15 cellular contexts compared by ENCODE assay signal in the genomic region with DNA sequence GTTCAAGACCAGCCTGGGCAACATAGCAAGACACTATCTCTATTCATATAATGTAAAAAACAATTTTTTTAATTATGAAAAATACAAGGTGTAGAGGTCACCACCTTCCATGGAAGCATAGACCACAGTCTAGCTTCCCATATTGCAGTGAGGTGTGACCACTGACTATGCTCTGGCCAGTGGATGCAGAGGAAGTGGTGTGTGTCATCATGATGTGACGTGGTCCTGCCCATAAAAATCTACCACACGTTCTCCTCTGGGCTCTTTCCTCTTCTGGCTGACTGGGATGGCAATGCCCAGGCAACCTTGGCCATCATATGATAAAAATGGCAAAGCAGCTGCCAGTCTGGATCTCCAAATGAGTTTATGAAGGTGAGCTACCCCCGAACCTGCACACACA.
DNase-seq lines count a peak whose midpoint lies in the region; ATAC-seq and TF ChIP-seq lines count a peak whose summit lies in the region.
"Had no signal": no experiment of that assay in that cellular context is flagged by ENCODE, and none has a peak within 500 bp of the region (broad histone marks: within the 10 kb centered on the region; RNA-seq: fewer than 3 reads in every experiment).

No MANE protein-coding gene starts in this region.

- intact Hi-C loops in right cardiac atrium (cut with DNase I) (no loop called here), thyroid gland (cut with DNase I) (loop anchor here (10.0 kb wide), 1 partner anchor 61 kb away; a partner anchor contains a TSS), esophagus muscularis mucosa (cut with DNase I) (no loop called here)

- H3K36me3 ChIP-seq in thyroid gland = no peaks in the 10 kb centered on the region
- no peaks in the 10 kb centered on the region for H3K36me3 ChIP-seq in esophagus muscularis mucosa
- H3K36me3 ChIP-seq: breast epithelium, neural progenitor cell, SJCRH30 had no signal

- H3K4me3 ChIP-seq in right cardiac atrium (ENCODE audit: low read length) = no peak overlapping the region
- no peak overlapping the region for H3K4me3 ChIP-seq in thyroid gland (replicated peaks in 1 of 3)
- H3K4me3 ChIP-seq in esophagus muscularis mucosa = no peak overlapping the region
- H3K4me3 ChIP-seq: breast epithelium, neural progenitor cell, SJCRH30 had no signal

- H3K27me3 ChIP-seq in right cardiac atrium (ENCODE audit: control insufficient read depth, insufficient read depth) (no peaks in the 10 kb centered on the region), thyroid gland (no peaks in the 10 kb centered on the region), esophagus muscularis mucosa (no peaks in the 10 kb centered on the region)
- H3K27me3 ChIP-seq: breast epithelium, neural progenitor cell, SJCRH30 had no signal

- no peak for TF ChIP-seq EP300 in esophagus muscularis mucosa (IDR thresholded peaks at IDR 0.05)

- TF ChIP-seq POLR2A in thyroid gland (IDR thresholded peaks at IDR 0.05) = no peak
- no peak for TF ChIP-seq POLR2A in esophagus muscularis mucosa (IDR thresholded peaks at IDR 0.05; ENCODE audit: low read depth)

- ATAC-seq in right cardiac atrium (peak; percentile 27 to 70), GM21515 (IDR thresholded peaks at IDR 0.05; ENCODE audit: unreplicated experiment) (no peak)
- ATAC-seq: stimulated activated memory B cell treated with anti-CD40 and anti-IgM and Interleukin-4, amounts not matched to agents 10 μg/mL and 1 μg/mL and 100 μg/mL, for 72 hours had no signal

- H3K4me1 ChIP-seq in right cardiac atrium (ENCODE audit: control insufficient read depth, insufficient read depth, low read length) = no peaks in the 10 kb centered on the region
- H3K4me1 ChIP-seq in thyroid gland = peaks cover 36 to 57% of the 10 kb centered on the region in 2 donors
- H3K4me1 ChIP-seq in esophagus muscularis mucosa = no peaks in the 10 kb centered on the region
- H3K4me1 ChIP-seq: breast epithelium, neural progenitor cell had no signal

- DNase-seq in SIG-M5 treated with dmso at 0.1 percent for 504 hours (lab: John Stamatoyannopoulos, UW; ENCODE audit: unreplicated experiment) (peak; percentile 17), SIG-M5 (lab: John Stamatoyannopoulos, UW) (no peak), RPMI7951 (ENCODE audit: low read depth) (peak; percentile 78), right cardiac atrium (no peak), thyroid gland (no peak), esophagus muscularis mucosa (ENCODE audit: extremely low spot score) (no peak), NCI-H2029 (lab: John Stamatoyannopoulos, UW) (no peak)
- DNase-seq: DMS153, immature natural killer cell, SJCRH30 had no signal

- WGBS in right cardiac atrium = 80% methylated on average over 3 of the region's 3 CpGs
- 64 to 76% methylated on average over 3 of the region's 3 CpGs for WGBS in thyroid gland, 2 donors
- 88% methylated on average over 3 of the region's 3 CpGs for WGBS in esophagus muscularis mucosa

- TF ChIP-seq CTCF in thyroid gland (IDR thresholded peaks at IDR 0.05) (no peak), esophagus muscularis mucosa (IDR thresholded peaks at IDR 0.05) (no peak)

- H3K9me3 ChIP-seq in right cardiac atrium (ENCODE audit: control insufficient read depth, low read length) (no peaks in the 10 kb centered on the region), thyroid gland (no peaks in the 10 kb centered on the region), esophagus muscularis mucosa (no peaks in the 10 kb centered on the region)
- H3K9me3 ChIP-seq: breast epithelium, SJCRH30 had no signal

- H3K27ac ChIP-seq in right cardiac atrium (ENCODE audit: low read length) (no peak overlapping the region), thyroid gland (peak overlapping the region in 2 of 3 donors; percentile 8 to 81), esophagus muscularis mucosa (replicated peaks in 1 of 4) (no peak overlapping the region)
- H3K27ac ChIP-seq: 22Rv1, breast epithelium, neural progenitor cell, SJCRH30 had no signal

Comparison
In these comparisons a context has a peak if more than half of its experiments do, and no peak if none do; other contexts are left out.
1. DNase-seq: peak in SIG-M5 treated with dmso at 0.1 percent for 504 hours (single experiment) and RPMI7951 (single experiment); none in SIG-M5 (single experiment), right cardiac atrium (0 of 3), thyroid gland (0 of 2), esophagus muscularis mucosa (single experiment) and NCI-H2029 (single experiment).
2. H3K27ac ChIP-seq: peak in thyroid gland (2 of 3); none in right cardiac atrium (single experiment) and esophagus muscularis mucosa (0 of 4).